ENCODE assay signal across 24 cellular contexts in the genomic region with DNA sequence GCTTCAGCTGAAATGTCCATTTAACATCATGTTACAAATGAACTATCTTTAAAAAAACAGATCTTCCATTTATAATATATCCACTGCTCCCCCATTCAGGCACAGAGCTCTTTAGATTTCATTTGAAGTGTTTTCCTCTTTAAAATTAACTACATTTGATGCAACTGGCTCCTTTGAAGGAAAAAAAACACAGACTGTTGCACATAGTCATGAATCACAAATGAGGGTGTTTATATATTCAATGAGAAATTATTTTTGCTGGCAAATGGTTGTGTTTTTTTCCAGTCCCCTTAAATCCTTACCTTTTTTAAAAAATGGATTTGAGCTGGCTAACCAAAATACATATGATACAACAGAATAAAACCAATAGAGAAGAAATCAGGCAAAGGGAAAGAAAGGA.
DNase-seq lines count a peak whose midpoint lies in the region; ATAC-seq and TF ChIP-seq lines count a peak whose summit lies in the region.
"Had no signal": no experiment of that assay in that cellular context is flagged by ENCODE, and none has a peak within 500 bp of the region (broad histone marks: within the 10 kb centered on the region; RNA-seq: fewer than 3 reads in every experiment).

No MANE protein-coding gene starts in this region.

- no peak overlapping the region for H4K8ac ChIP-seq in IMR-90 (ENCODE audit: low read depth in 2 of 2, low read length in 2 of 2)

- peak overlapping the region; percentile 42 for H3K27ac Mint-ChIP-seq in chondrocyte (ENCODE audit: unreplicated experiment)
- peak overlapping the region; percentile 10 for H3K27ac Mint-ChIP-seq in mesothelial cell of epicardium
- H3K27ac Mint-ChIP-seq in neural progenitor cell: no peak overlapping the region
- H3K27ac Mint-ChIP-seq: CD14-positive monocyte; CD4-positive, alpha-beta memory T cell; CD4-positive, CD25-positive, alpha-beta regulatory T cell; CD8-positive, alpha-beta memory T cell had no signal

- H3K27ac ChIP-seq in IMR-90 (ENCODE audit: insufficient read depth, low read length) (no peak overlapping the region), neural progenitor cell (no peak overlapping the region)
- H3K27ac ChIP-seq: BLaER1 had no signal

- no peak overlapping the region for H2AK5ac ChIP-seq in IMR-90 (ENCODE audit: low read depth, low read length)

- ATAC-seq in IMR-90 (ENCODE audit: low read depth): peak; percentile 54
- ATAC-seq: GM12878 had no signal

- no peak for TF ChIP-seq RAD21 in IMR-90 (IDR thresholded peaks at IDR 0.05; ENCODE audit: low read length)

- no peak overlapping the region for H3K56ac ChIP-seq in IMR-90 (ENCODE audit: extremely low read depth, insufficient read depth, low read length)

- no peak overlapping the region for H2AK9ac ChIP-seq in IMR-90 (replicated peaks; ENCODE audit: low read depth, low read length, poor library complexity)

- H3K4me1 ChIP-seq in IMR-90 (ENCODE audit: control insufficient read depth, insufficient read depth, low read length) (peaks cover 5% of the 10 kb centered on the region), neural progenitor cell (no peaks in the 10 kb centered on the region)
- H3K4me1 ChIP-seq: BLaER1 had no signal

- H3K9ac ChIP-seq in IMR-90 (ENCODE audit: low read depth, low read length): no peak overlapping the region
- H3K9ac ChIP-seq in neural progenitor cell: no peak overlapping the region
- H3K9ac ChIP-seq: BLaER1 had no signal

- no peak overlapping the region for H4K5ac ChIP-seq in IMR-90 (ENCODE audit: low read depth, low read length)

- H3K4me3 Mint-ChIP-seq in chondrocyte (ENCODE audit: unreplicated experiment) (no peak overlapping the region), mesothelial cell of epicardium (no peak overlapping the region), neural progenitor cell (no peak overlapping the region)
- H3K4me3 Mint-ChIP-seq: CD14-positive monocyte; CD4-positive, alpha-beta memory T cell; CD4-positive, CD25-positive, alpha-beta regulatory T cell; CD8-positive, alpha-beta memory T cell had no signal

- dilution Hi-C loops in IMR-90 (cut with HindIII; ENCODE audit: low sequenced_read_pairs, unreplicated experiment): no loop called here

- H3K79me1 ChIP-seq in IMR-90 (ENCODE audit: low read depth in 1 of 2, low read length in 2 of 2): peaks cover 12 to 27% of the 10 kb centered on the region in 2 experiments; a peak in 2 of 4 replicates

- in situ Hi-C loops in IMR-90 (cut with MboI; ENCODE audit: low sequenced_read_pairs): no loop called here

- H3K4me3 ChIP-seq in IMR-90 (ENCODE audit: insufficient read depth, low read depth, low read length): no peak overlapping the region
- no peak overlapping the region for H3K4me3 ChIP-seq in neural progenitor cell
- H3K4me3 ChIP-seq: BLaER1, GM12878 had no signal

- TF ChIP-seq POLR2A in IMR-90 (IDR thresholded peaks at IDR 0.05; ENCODE audit: low read depth, low read length): no peak

- no peak overlapping the region for H4K91ac ChIP-seq in IMR-90 (ENCODE audit: insufficient read depth, low read depth, low read length)

- H3K79me2 ChIP-seq in neural progenitor cell (ENCODE audit: low read depth): peaks cover 7% of the 10 kb centered on the region

- H3K9me3 Mint-ChIP-seq in chondrocyte (ENCODE audit: low read depth): peaks cover 6% of the 10 kb centered on the region
- peaks cover 14% of the 10 kb centered on the region for H3K9me3 Mint-ChIP-seq in mesothelial cell of epicardium
- peaks cover 14% of the 10 kb centered on the region for H3K9me3 Mint-ChIP-seq in neural progenitor cell

- no peak overlapping the region for H3K4ac ChIP-seq in IMR-90 (ENCODE audit: low read depth, low read length)

- DNase-seq in IMR-90 (peak; percentile 54), chondrocyte (ENCODE audit: low spot score) (no peak), mesothelial cell of epicardium (ENCODE audit: low spot score in 2 of 2, unreplicated experiment in 2 of 2) (no peak), neural progenitor cell (ENCODE audit: low spot score) (no peak), HuH-7 (ENCODE audit: low spot score) (no peak)
- DNase-seq in activated naive CD4-positive, alpha-beta T cell treated with anti-CD3 and anti-CD28 coated beads, Interleukin-2, amount 50 U/mL, for 16 hours: no peak
- DNase-seq: 8988T; ACHN; BE2C; C1 segment of cervical spinal cord; CD4-positive, alpha-beta memory T cell; CD4-positive, CD25-positive, alpha-beta regulatory T cell; CD8-positive, alpha-beta memory T cell; COR-L47; DMS 273 treated with DMSO at 0.1 percent for 48 hours; DMS153; DMS53; DMS79; DND-41; EL; GDM1 had no signal

- no peak overlapping the region for H2AFZ ChIP-seq in IMR-90 (replicated peaks; ENCODE audit: low read length, poor library complexity)
- H2AFZ ChIP-seq in neural progenitor cell (replicated peaks): no peak overlapping the region

- H3K14ac ChIP-seq in IMR-90 (replicated peaks; ENCODE audit: low read depth, low read length): no peak overlapping the region

- POLR2A ChIA-PET in IMR-90 (lab: Charles Lee; ENCODE audit: unreplicated experiment): no interaction called here

- H4K20me1 ChIP-seq in IMR-90 (ENCODE audit: insufficient read depth, low read length): no peaks in the 10 kb centered on the region
- no peaks in the 10 kb centered on the region for H4K20me1 ChIP-seq in neural progenitor cell (ENCODE audit: low read depth)
- H4K20me1 ChIP-seq: BLaER1 had no signal

- H3K27me3 Mint-ChIP-seq in chondrocyte (ENCODE audit: low read depth) (no peaks in the 10 kb centered on the region), mesothelial cell of epicardium (ENCODE audit: low read depth) (no peaks in the 10 kb centered on the region), neural progenitor cell (ENCODE audit: insufficient read depth, low read depth) (peaks cover 2% of the 10 kb centered on the region)
- H3K27me3 Mint-ChIP-seq: CD4-positive, alpha-beta memory T cell; CD4-positive, CD25-positive, alpha-beta regulatory T cell; CD8-positive, alpha-beta memory T cell had no signal

- H3K9me3 ChIP-seq in IMR-90 (ENCODE audit: control insufficient read depth, insufficient read depth, low read length): no peaks in the 10 kb centered on the region
- H3K9me3 ChIP-seq in neural progenitor cell (ENCODE audit: low read depth): peaks cover 4% of the 10 kb centered on the region
- H3K9me3 ChIP-seq: BE2C had no signal

- no peak overlapping the region for H2BK120ac ChIP-seq in IMR-90 (ENCODE audit: low read depth, low read length)

- no peaks in the 10 kb centered on the region for H3K9me1 ChIP-seq in IMR-90 (ENCODE audit: insufficient read depth, low read length)

- no peaks in the 10 kb centered on the region for H3F3A ChIP-seq in neural progenitor cell (ENCODE audit: low read depth)

- H3K4me2 ChIP-seq in IMR-90 (ENCODE audit: low read depth, low read length): 0 out of 2 replicates have a peak overlapping the region, but pooled peaks have one; percentile 18
- H3K4me2 ChIP-seq in neural progenitor cell: no peak overlapping the region
- H3K4me2 ChIP-seq: BLaER1 had no signal

- no peak overlapping the region for H2BK15ac ChIP-seq in IMR-90 (ENCODE audit: low read depth, low read length)

- no peak for TF ChIP-seq CTCF in IMR-90 (conservative IDR thresholded peaks at IDR 0.05; ENCODE audit: low read depth, low read length)
- no peak for TF ChIP-seq CTCF in chondrocyte (IDR thresholded peaks at IDR 0.05)
- TF ChIP-seq CTCF in mesothelial cell of epicardium (IDR thresholded peaks at IDR 0.05; ENCODE audit: unreplicated experiment): no peak
- TF ChIP-seq CTCF in neural progenitor cell (IDR thresholded peaks at IDR 0.05): no peak

- no peaks in the 10 kb centered on the region for H3K36me3 ChIP-seq in IMR-90 (ENCODE audit: control insufficient read depth, insufficient read depth, low read length)
- no peaks in the 10 kb centered on the region for H3K36me3 ChIP-seq in neural progenitor cell
- H3K36me3 ChIP-seq: BE2C, BLaER1 had no signal

- intact Hi-C loops in IMR-90 (cut with micrococcal nuclease): no loop called here

- H3K36me3 Mint-ChIP-seq in chondrocyte (ENCODE audit: low read depth) (no peaks in the 10 kb centered on the region), mesothelial cell of epicardium (peaks cover 19% of the 10 kb centered on the region), neural progenitor cell (peaks cover 14% of the 10 kb centered on the region)
- H3K36me3 Mint-ChIP-seq: CD14-positive monocyte; CD4-positive, alpha-beta memory T cell; CD8-positive, alpha-beta memory T cell had no signal

- H2BK20ac ChIP-seq in IMR-90 (ENCODE audit: low read depth, low read length): no peak overlapping the region

- H3K4me1 Mint-ChIP-seq in chondrocyte (ENCODE audit: low read depth): peaks cover 44% of the 10 kb centered on the region
- H3K4me1 Mint-ChIP-seq in mesothelial cell of epicardium: peaks cover 48% of the 10 kb centered on the region
- no peaks in the 10 kb centered on the region for H3K4me1 Mint-ChIP-seq in neural progenitor cell
- H3K4me1 Mint-ChIP-seq: CD14-positive monocyte; CD4-positive, alpha-beta memory T cell; CD4-positive, CD25-positive, alpha-beta regulatory T cell; CD8-positive, alpha-beta memory T cell had no signal

- no TSS peak for BruUV-seq in IMR-90 (replicated peaks; lab: Mats Ljungman, UMichigan)

- H2BK5ac ChIP-seq in IMR-90 (ENCODE audit: low read depth, low read length, poor library complexity, severe bottlenecking): no peak overlapping the region

- H3K27me3 ChIP-seq in IMR-90 (ENCODE audit: control insufficient read depth, insufficient read depth, low read length) (no peaks in the 10 kb centered on the region), neural progenitor cell (no peaks in the 10 kb centered on the region)
- H3K27me3 ChIP-seq: BE2C, BLaER1 had no signal

- no peak overlapping the region for H3K18ac ChIP-seq in IMR-90 (ENCODE audit: low read depth, low read length)

- CTCF ChIA-PET in IMR-90 (lab: Yijun Ruan, JAX): no interaction called here

- no peak overlapping the region for H3K23ac ChIP-seq in IMR-90 (ENCODE audit: low read depth, low read length)

TF ChIP-seq in IMR-90, 13 proteins besides CTCF, POLR2A, EP300 and RAD21:
- no peak for TF ChIP-seq FOS (IDR thresholded peaks at IDR 0.05; ENCODE audit: low read depth, low read length)
- TF ChIP-seq CEBPB (IDR thresholded peaks at IDR 0.05; ENCODE audit: low read depth, low read length): peak; percentile 51; the same call in 1 of the 2 replicates
TF ChIP-seq in IMR-90: peak in this region for 1.
